In genomic region chr1:17649371-17650106, GRCh38 we compare ENCODE assay signal across 26 cellular contexts.
"Had no signal": no experiment of that assay in that cellular context is flagged by ENCODE, and none has a peak within 500 bp of the region (broad histone marks: within the 10 kb centered on the region; RNA-seq: fewer than 3 reads in every experiment).

No MANE protein-coding gene starts in this region.

- H3K9me3 ChIP-seq: adrenal gland, left ventricle myocardium inferior, SK-N-SH, testis, upper lobe of right lung had no signal

- H3K4me1 Mint-ChIP-seq: activated naive CD8-positive, alpha-beta T cell treated with anti-CD3 and anti-CD28 coated beads for 36 hours; naive thymus-derived CD4-positive, alpha-beta T cell; stimulated activated naive B cell treated with anti-CD40 and anti-IgM and Interleukin-4, amounts not matched to agents 10 μg/mL and 1 μg/mL and 100 μg/mL, for 72 hours had no signal

- H3K9ac ChIP-seq: SK-N-SH had no signal

- H3K27ac Mint-ChIP-seq: activated naive CD4-positive, alpha-beta T cell treated with anti-CD3 and anti-CD28 coated beads for 36 hours; activated naive CD8-positive, alpha-beta T cell treated with anti-CD3 and anti-CD28 coated beads for 36 hours; activated T-helper 1 cell treated with anti-CD3 and anti-CD28 coated beads, Interleukin-12 subunit alpha, Interleukin-12 subunit beta, Interleukin-2, Interleukin-4 antibody, amounts not matched to agents 30 ng/mL and 10 ng/mL and 1 ng/mL, durations not matched to agents 14 hours and 24 hours and 36 hours; naive thymus-derived CD4-positive, alpha-beta T cell; stimulated activated naive B cell treated with anti-CD40 and anti-IgM and Interleukin-4, amounts not matched to agents 10 μg/mL and 1 μg/mL and 100 μg/mL, for 72 hours; T-helper 1 cell treated with Interleukin-12 subunit alpha and Interleukin-12 subunit beta and Interleukin-4 antibody, amounts not matched to agents 30 μg/mL and 1 μg/mL, for 36 hours had no signal

- H3K36me3 ChIP-seq: brain microvascular endothelial cell had no signal

- H3K4me2 ChIP-seq: SK-N-SH, smooth muscle cell had no signal

- ATAC-seq: activated CD4-positive, CD25-positive, alpha-beta regulatory T cell treated with anti-CD3 and anti-CD28 coated beads, Interleukin-2, amount 50 U/mL, for 24 hours; naive thymus-derived CD4-positive, alpha-beta T cell; sciatic nerve; stimulated activated naive B cell treated with anti-CD40 and anti-IgM and Interleukin-4, amounts not matched to agents 10 μg/mL and 1 μg/mL and 100 μg/mL, for 72 hours; upper lobe of right lung had no signal

- H3K27ac ChIP-seq: brain microvascular endothelial cell, testis, upper lobe of right lung, WERI-Rb-1 had no signal

- H3K4me1 ChIP-seq: testis, upper lobe of right lung had no signal

- DNase-seq: activated CD4-positive, alpha-beta T cell treated with anti-CD3 and anti-CD28 coated beads for 48 hours; activated CD4-positive, alpha-beta T cell treated with anti-CD3 and anti-CD28 coated beads, Interleukin-2, amount 50 U/mL, for 48 hours; activated CD8-positive, alpha-beta memory T cell treated with anti-CD3 and anti-CD28 coated beads for 24 hours; activated effector memory CD4-positive, alpha-beta T cell treated with anti-CD3 and anti-CD28 coated beads, Interleukin-2, amount 50 U/mL, for 16 hours; activated naive CD4-positive, alpha-beta T cell treated with anti-CD3 and anti-CD28 coated beads for 36 hours; activated naive CD8-positive, alpha-beta T cell treated with anti-CD3 and anti-CD28 coated beads for 36 hours; brain microvascular endothelial cell; effector CD4-positive, alpha-beta T cell; glutamatergic neuron; islet precursor cell; left ventricle myocardium inferior; naive thymus-derived CD4-positive, alpha-beta T cell; SK-N-SH; stimulated activated CD4-positive, alpha-beta T cell treated with anti-CD3 and anti-CD28 coated beads, Interleukin-2, amount 100 ng/mL, for 24 hours; stimulated activated naive B cell treated with anti-CD40 and anti-IgM and Interleukin-4, amounts not matched to agents 10 μg/mL and 1 μg/mL and 100 μg/mL, for 72 hours; SW 1271; T-helper 9 cell; testis; upper lobe of right lung; WERI-Rb-1 had no signal

- H3K36me3 Mint-ChIP-seq: activated naive CD8-positive, alpha-beta T cell treated with anti-CD3 and anti-CD28 coated beads for 36 hours; naive thymus-derived CD4-positive, alpha-beta T cell; stimulated activated naive B cell treated with anti-CD40 and anti-IgM and Interleukin-4, amounts not matched to agents 10 μg/mL and 1 μg/mL and 100 μg/mL, for 72 hours had no signal

- H3K4me3 ChIP-seq: adrenal gland, left ventricle myocardium inferior, smooth muscle cell, testis, upper lobe of right lung had no signal

- H3K4me3 Mint-ChIP-seq: activated naive CD4-positive, alpha-beta T cell treated with anti-CD3 and anti-CD28 coated beads for 36 hours; activated naive CD8-positive, alpha-beta T cell treated with anti-CD3 and anti-CD28 coated beads for 36 hours; activated T-helper 1 cell treated with anti-CD3 and anti-CD28 coated beads, Interleukin-12 subunit alpha, Interleukin-12 subunit beta, Interleukin-2, Interleukin-4 antibody, amounts not matched to agents 30 ng/mL and 10 ng/mL and 1 ng/mL, durations not matched to agents 14 hours and 24 hours and 36 hours; naive thymus-derived CD4-positive, alpha-beta T cell; stimulated activated naive B cell treated with anti-CD40 and anti-IgM and Interleukin-4, amounts not matched to agents 10 μg/mL and 1 μg/mL and 100 μg/mL, for 72 hours; T-helper 1 cell treated with Interleukin-12 subunit alpha and Interleukin-12 subunit beta and Interleukin-4 antibody, amounts not matched to agents 30 μg/mL and 1 μg/mL, for 36 hours had no signal

- H3K27me3 Mint-ChIP-seq: activated naive CD8-positive, alpha-beta T cell treated with anti-CD3 and anti-CD28 coated beads for 36 hours; naive thymus-derived CD4-positive, alpha-beta T cell had no signal

- H3K9me3 Mint-ChIP-seq: activated naive CD4-positive, alpha-beta T cell treated with anti-CD3 and anti-CD28 coated beads for 36 hours; activated naive CD8-positive, alpha-beta T cell treated with anti-CD3 and anti-CD28 coated beads for 36 hours; activated T-helper 1 cell treated with anti-CD3 and anti-CD28 coated beads, Interleukin-12 subunit alpha, Interleukin-12 subunit beta, Interleukin-2, Interleukin-4 antibody, amounts not matched to agents 30 ng/mL and 10 ng/mL and 1 ng/mL, durations not matched to agents 14 hours and 24 hours and 36 hours; naive thymus-derived CD4-positive, alpha-beta T cell; stimulated activated naive B cell treated with anti-CD40 and anti-IgM and Interleukin-4, amounts not matched to agents 10 μg/mL and 1 μg/mL and 100 μg/mL, for 72 hours; T-helper 1 cell treated with Interleukin-12 subunit alpha and Interleukin-12 subunit beta and Interleukin-4 antibody, amounts not matched to agents 30 μg/mL and 1 μg/mL, for 36 hours had no signal

- H3K27me3 ChIP-seq: adrenal gland, brain microvascular endothelial cell, testis, upper lobe of right lung had no signal
